In the genomic region with DNA sequence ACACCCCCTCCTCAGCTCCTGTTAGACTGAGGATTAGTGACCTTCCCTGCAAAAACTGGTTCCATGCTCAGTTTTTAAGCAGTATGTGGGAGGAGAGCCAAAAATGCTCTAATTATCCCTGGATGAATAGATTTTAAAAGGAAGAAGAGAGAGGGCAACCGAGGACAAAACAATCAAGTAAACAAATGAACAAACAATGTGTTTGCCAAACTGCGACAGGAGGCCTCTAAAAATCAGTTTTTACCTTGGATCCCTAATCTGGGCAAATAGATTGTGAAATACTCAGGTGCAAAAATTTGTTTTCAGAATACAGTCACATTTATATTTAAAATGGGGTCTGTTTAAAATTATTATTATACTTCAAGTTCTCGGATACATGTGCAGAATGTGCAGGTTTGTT, we compare ENCODE assay signal across 24 cellular contexts. TPM values are rescaled to one million over a fixed set of nuclear protein-coding genes. Genes with fewer than 3 reads are reported as not detected.
A peak's percentile ranks its signal among the peaks of the same experiment; 100 is the strongest.
DNase-seq lines count a peak whose midpoint lies in the region; ATAC-seq, FAIRE-seq and TF ChIP-seq lines count a peak whose summit lies in the region.
"Had no signal": no experiment of that assay in that cellular context is flagged by ENCODE, and none has a peak within 500 bp of the region (broad histone marks: within the 10 kb centered on the region; RNA-seq: fewer than 3 reads in every experiment).

No MANE protein-coding gene starts in this region.

- TF ChIP-seq EP300 in HepG2 (IDR thresholded peaks at IDR 0.05; ENCODE audit: low read depth in 2 of 2, low read length in 2 of 2), result no peak
- TF ChIP-seq EP300 in HepG2 (CRISPR knock-in tag; IDR thresholded peaks at IDR 0.05; ENCODE audit: borderline replicate concordance), result no peak

- H3K4me3 ChIP-seq in right lobe of liver, result no peak overlapping the region
- H3K4me3 ChIP-seq in HepG2 (replicated peaks in 1 of 3; ENCODE audit: insufficient read depth in 1 of 3, low read depth in 2 of 3, low read length in 3 of 3), result no peak overlapping the region
- H3K4me3 ChIP-seq in neural progenitor cell, result no peak overlapping the region
- H3K4me3 ChIP-seq: A549; BLaER1 treated with 17β-estradiol and CSF1 and Interleukin-3, amounts not matched to agents 10 nM and 100 nM; GM12878; GM23338 had no signal

- H4K20me1 ChIP-seq in HepG2 (ENCODE audit: insufficient read depth, low read length) (no peaks in the 10 kb centered on the region), neural progenitor cell (ENCODE audit: low read depth) (no peaks in the 10 kb centered on the region)
- H4K20me1 ChIP-seq: BLaER1 treated with 17β-estradiol and CSF1 and Interleukin-3, amounts not matched to agents 10 nM and 100 nM had no signal

- H3K27ac ChIP-seq in right lobe of liver, result no peak overlapping the region
- H3K27ac ChIP-seq in HepG2 (ENCODE audit: extremely low read length, insufficient read depth, low read length), result no peak overlapping the region
- no peak overlapping the region for H3K27ac ChIP-seq in neural progenitor cell
- H3K27ac ChIP-seq: A549; BLaER1 treated with 17β-estradiol and CSF1 and Interleukin-3, amounts not matched to agents 10 nM and 100 nM had no signal

- H3K36me3 Mint-ChIP-seq in neural progenitor cell, result peaks cover 3% of the 10 kb centered on the region
- H3K36me3 Mint-ChIP-seq: CD14-positive monocyte; CD8-positive, alpha-beta memory T cell had no signal

- H3K4me3 Mint-ChIP-seq in neural progenitor cell, result no peak overlapping the region
- H3K4me3 Mint-ChIP-seq: CD14-positive monocyte; CD4-positive, alpha-beta T cell; CD8-positive, alpha-beta memory T cell; GM23338; H9 had no signal

- H3K9ac ChIP-seq in HepG2 (ENCODE audit: insufficient read depth, low read depth, low read length) (no peak overlapping the region), neural progenitor cell (no peak overlapping the region)
- H3K9ac ChIP-seq: BLaER1 treated with 17β-estradiol and CSF1 and Interleukin-3, amounts not matched to agents 10 nM and 100 nM had no signal

- TF ChIP-seq POLR2A in right lobe of liver (IDR thresholded peaks at IDR 0.05) (no peak), HepG2 (IDR thresholded peaks at IDR 0.05; ENCODE audit: insufficient read depth in 1 of 2, low read depth in 2 of 2, low read length in 2 of 2) (no peak)

- DNase-seq in NCI-H1105 treated with DMSO at 0.1 percent for 48 hours (lab: John Stamatoyannopoulos, UW) (peak; percentile 33), NCI-H1105 (lab: John Stamatoyannopoulos, UW) (no peak), right lobe of liver (no peak), HepG2 (ENCODE audit: low spot score) (no peak), neural progenitor cell (ENCODE audit: low spot score) (no peak)
- DNase-seq: 8988T; ACHN; AML-193; BE2C; CD4-positive, alpha-beta T cell; CD8-positive, alpha-beta memory T cell; DMS 273 treated with DMSO at 0.1 percent for 48 hours; DMS79; EL; GDM1; H9 had no signal

- H3K4me2 ChIP-seq in HepG2 (ENCODE audit: low read depth, low read length), result no peak overlapping the region
- H3K4me2 ChIP-seq in neural progenitor cell, result peak overlapping the region; percentile 48
- H3K4me2 ChIP-seq: A549; BLaER1 treated with 17β-estradiol and CSF1 and Interleukin-3, amounts not matched to agents 10 nM and 100 nM; GM23338 had no signal

- CTCF ChIA-PET in HepG2 (lab: Yijun Ruan, JAX; ENCODE audit: low intra/inter-chr PET ratio, low total read pairs), result no interaction called here

- H3K4me1 ChIP-seq in right lobe of liver, result peaks cover 0 to 35% (median 2%) of the 10 kb centered on the region in 4 donors
- peaks cover 26% of the 10 kb centered on the region for H3K4me1 ChIP-seq in HepG2 (ENCODE audit: insufficient read depth, low read length)
- H3K4me1 ChIP-seq in neural progenitor cell, result peaks cover 36% of the 10 kb centered on the region
- H3K4me1 ChIP-seq: A549, BE2C had no signal

- H3K27ac Mint-ChIP-seq in neural progenitor cell, result no peak overlapping the region
- H3K27ac Mint-ChIP-seq: CD14-positive monocyte; CD4-positive, alpha-beta T cell; CD8-positive, alpha-beta memory T cell; GM23338; H9 had no signal

- TF ChIP-seq CTCF in right lobe of liver (IDR thresholded peaks at IDR 0.05) (no peak), HepG2 (CRISPR knock-in tag; IDR thresholded peaks at IDR 0.05) (no peak), neural progenitor cell (IDR thresholded peaks at IDR 0.05) (no peak)

- POLR2A ChIA-PET in HepG2 (lab: Yijun Ruan, JAX), result no interaction called here

- H3K9me3 ChIP-seq in right lobe of liver (no peaks in the 10 kb centered on the region), HepG2 (ENCODE audit: low read length) (no peaks in the 10 kb centered on the region), neural progenitor cell (ENCODE audit: low read depth) (no peaks in the 10 kb centered on the region)
- H3K9me3 ChIP-seq: A549; BE2C; BLaER1 treated with 17β-estradiol and CSF1 and Interleukin-3, amounts not matched to agents 10 nM and 100 nM had no signal

- H3K27me3 ChIP-seq in right lobe of liver (no peaks in the 10 kb centered on the region), HepG2 (ENCODE audit: control insufficient read depth in 1 of 2, insufficient read depth in 2 of 2, low read length in 2 of 2) (peaks cover 0 to 4% of the 10 kb centered on the region in 2 experiments; a peak in 1 of 5 replicates), neural progenitor cell (peaks cover 94% of the 10 kb centered on the region)
- H3K27me3 ChIP-seq: BE2C; BLaER1 treated with 17β-estradiol and CSF1 and Interleukin-3, amounts not matched to agents 10 nM and 100 nM had no signal

- no TSS peak for BruUV-seq in HepG2 (replicated peaks; lab: Mats Ljungman, UMichigan)

- TF ChIP-seq RAD21 in HepG2 (CRISPR knock-in tag; IDR thresholded peaks at IDR 0.05), result no peak

- H2AFZ ChIP-seq in HepG2 (ENCODE audit: low read length) (no peak overlapping the region), neural progenitor cell (replicated peaks) (no peak overlapping the region)

- peaks cover 7% of the 10 kb centered on the region for H3F3A ChIP-seq in neural progenitor cell (ENCODE audit: low read depth)

- intact Hi-C loops in right lobe of liver (cut with DNase I) (no loop called here), HepG2 (cut with micrococcal nuclease; ENCODE audit: unreplicated experiment) (no loop called here)

- H3K27me3 Mint-ChIP-seq in neural progenitor cell (ENCODE audit: insufficient read depth, low read depth), result peaks cover 6% of the 10 kb centered on the region

- ATAC-seq in right lobe of liver (peak in 3 of 4 donors; percentile 57 to 66 (median 60)), HepG2 (no peak), GM18870 (IDR thresholded peaks at IDR 0.05; ENCODE audit: unreplicated experiment) (no peak)
- ATAC-seq: A549, GM23338, HCT116 had no signal

- no peaks in the 10 kb centered on the region for H3K79me2 ChIP-seq in HepG2 (ENCODE audit: insufficient read depth, low read length)
- no peaks in the 10 kb centered on the region for H3K79me2 ChIP-seq in neural progenitor cell (ENCODE audit: low read depth)

- in situ Hi-C loops in HepG2 (cut with HindIII; ENCODE audit: extremely low pct_ligation_motif_present, low pct_unique_long_range_greater_than_20kb), result no loop called here

- 35% methylated on average over 3 of the region's 3 CpGs for WGBS in right lobe of liver (ENCODE audit: insufficient coverage, low coverage, low lambda C conversion rate, missing lambda C conversion rate)
- WGBS in HepG2 (ENCODE audit: low lambda C conversion rate), result 2% methylated on average over 3 of the region's 3 CpGs

- H3K9me3 Mint-ChIP-seq in neural progenitor cell, result no peaks in the 10 kb centered on the region
- H3K9me3 Mint-ChIP-seq: CD4-positive, alpha-beta T cell; CD8-positive, alpha-beta memory T cell; GM23338; H9 had no signal

- H3K36me3 ChIP-seq in right lobe of liver (no peaks in the 10 kb centered on the region), HepG2 (replicated peaks in 1 of 2; ENCODE audit: control insufficient read depth in 1 of 2, insufficient read depth in 2 of 2, low read length in 2 of 2) (no peaks in the 10 kb centered on the region), neural progenitor cell (no peaks in the 10 kb centered on the region)
- H3K36me3 ChIP-seq: BE2C; BLaER1 treated with 17β-estradiol and CSF1 and Interleukin-3, amounts not matched to agents 10 nM and 100 nM had no signal

- FAIRE-seq in HepG2 (lab: Jason Lieb, UNC), result no peak
- FAIRE-seq: A549, D721Med, GM12878 had no signal

- H3K4me1 Mint-ChIP-seq in neural progenitor cell, result peaks cover 37% of the 10 kb centered on the region
- H3K4me1 Mint-ChIP-seq: CD8-positive, alpha-beta memory T cell had no signal

RNA-seq across cellular contexts. Expression of gene TAL2, which starts 8.5 kb away (rescaled TPM):
- under 1 TPM in 2 of 6 experiments, not detected in 4; 0.49 to 0.56 TPM for total RNA-seq in right lobe of liver
- total RNA-seq in HepG2 (2016; rRNA removed; fragmentation: Illumina TruSeq; extraction: Trizol), result not detected in 2 replicates
- total RNA-seq in HepG2 (2016; cell fraction: cytosol; rRNA removed; fragmentation: Illumina TruSeq; extraction: Trizol; ENCODE audit: low read depth), result not detected in 2 replicates
- total RNA-seq in HepG2 (2016; cell fraction: insoluble cytoplasmic fraction; rRNA removed; fragmentation: Illumina TruSeq; extraction: Trizol), result not detected in 2 replicates
- total RNA-seq in HepG2 (2016; cell fraction: membrane; rRNA removed; fragmentation: Illumina TruSeq; extraction: Trizol), result not detected in 2 replicates
- total RNA-seq in HepG2 (2016; cell fraction: nucleus; rRNA removed; fragmentation: Illumina TruSeq; extraction: Trizol), result not detected in 2 replicates
- 0.22 TPM in 1 of 2 replicates, not detected in the other for polyA plus RNA-seq in HepG2 (2011; rRNA removed)
- not detected in 2 replicates for polyA plus RNA-seq in HepG2 (2011; cell fraction: cytosol; rRNA removed)
- 0.26 TPM in 1 of 2 replicates, not detected in the other for polyA plus RNA-seq in HepG2 (2011; cell fraction: nucleus; rRNA removed)
- not detected in 2 replicates for polyA plus RNA-seq in HepG2 (2012)
- not detected in 2 replicates for polyA plus RNA-seq in HepG2 (2016; cell fraction: cytosol; fragmentation: Illumina TruSeq; extraction: Trizol; ENCODE audit: low read depth)
- not detected in 2 replicates for polyA plus RNA-seq in HepG2 (2016; cell fraction: insoluble cytoplasmic fraction; fragmentation: Illumina TruSeq; extraction: Trizol; ENCODE audit: low read depth)
- not detected in 2 replicates for polyA plus RNA-seq in HepG2 (2016; cell fraction: membrane; fragmentation: Illumina TruSeq; extraction: Trizol; ENCODE audit: low read depth)
- not detected in 2 replicates for polyA plus RNA-seq in HepG2 (2016; cell fraction: nucleus; fragmentation: Illumina TruSeq; extraction: Trizol; ENCODE audit: insufficient read depth, low read depth)
- polyA minus RNA-seq in HepG2 (2011; rRNA and poly(A)+ RNA removed; ENCODE audit: low replicate concordance), result not detected in 2 replicates
- polyA minus RNA-seq in HepG2 (2011; cell fraction: cytosol; rRNA and poly(A)+ RNA removed), result not detected in 2 replicates
- polyA minus RNA-seq in HepG2 (2011; cell fraction: nucleus; rRNA and poly(A)+ RNA removed), result not detected in 2 replicates
- total RNA-seq in neural progenitor cell (ENCODE audit: low replicate concordance), result 2.5 TPM in 1 of 2 replicates, not detected in the other
- total RNA-seq: CD4-positive, alpha-beta T cell; GM23338 had no signal
- polyA plus RNA-seq: CD14-positive monocyte; CD8-positive, alpha-beta memory T cell had no signal

RNA-seq across cellular contexts. Expression of gene TMEM38B, which starts 23.6 kb away (rescaled TPM):
- total RNA-seq in right lobe of liver (10 to 100 TPM in 5 of 6 experiments, 1 to 10 TPM in 1; 9.5 to 16.9 (median 11.9) TPM), HepG2 (2016; rRNA removed; fragmentation: Illumina TruSeq; extraction: Trizol) (26.0 and 32.4 TPM in 2 replicates), neural progenitor cell (ENCODE audit: low replicate concordance) (20.2 and 21.1 TPM in 2 replicates)
- 13.2 and 15.1 TPM in 2 replicates for total RNA-seq in HepG2 (2016; cell fraction: cytosol; rRNA removed; fragmentation: Illumina TruSeq; extraction: Trizol; ENCODE audit: low read depth)
- 21.7 and 29.4 TPM in 2 replicates for total RNA-seq in HepG2 (2016; cell fraction: insoluble cytoplasmic fraction; rRNA removed; fragmentation: Illumina TruSeq; extraction: Trizol)
- total RNA-seq in HepG2 (2016; cell fraction: membrane; rRNA removed; fragmentation: Illumina TruSeq; extraction: Trizol), result 16.9 and 17.8 TPM in 2 replicates
- 23.7 and 24.3 TPM in 2 replicates for total RNA-seq in HepG2 (2016; cell fraction: nucleus; rRNA removed; fragmentation: Illumina TruSeq; extraction: Trizol)
- 12.4 and 13.4 TPM in 2 replicates for polyA plus RNA-seq in HepG2 (2011; rRNA removed)
- polyA plus RNA-seq in HepG2 (2011; cell fraction: cytosol; rRNA removed), result 9.6 and 15.4 TPM in 2 replicates
- 3.9 and 6.1 TPM in 2 replicates for polyA plus RNA-seq in HepG2 (2011; cell fraction: nucleus; rRNA removed)
- polyA plus RNA-seq in HepG2 (2012), result 14.8 and 19.3 TPM in 2 replicates
- polyA plus RNA-seq in HepG2 (2016; cell fraction: cytosol; fragmentation: Illumina TruSeq; extraction: Trizol; ENCODE audit: low read depth), result 3.8 and 5.9 TPM in 2 replicates
- polyA plus RNA-seq in HepG2 (2016; cell fraction: insoluble cytoplasmic fraction; fragmentation: Illumina TruSeq; extraction: Trizol; ENCODE audit: low read depth), result 15.6 and 16.4 TPM in 2 replicates
- polyA plus RNA-seq in HepG2 (2016; cell fraction: membrane; fragmentation: Illumina TruSeq; extraction: Trizol; ENCODE audit: low read depth), result 8.4 and 9.8 TPM in 2 replicates
- polyA plus RNA-seq in HepG2 (2016; cell fraction: nucleus; fragmentation: Illumina TruSeq; extraction: Trizol; ENCODE audit: insufficient read depth, low read depth), result 26.7 and 29.8 TPM in 2 replicates
- polyA minus RNA-seq in HepG2 (2011; rRNA and poly(A)+ RNA removed; ENCODE audit: low replicate concordance), result 13.5 and 22.6 TPM in 2 replicates
- polyA minus RNA-seq in HepG2 (2011; cell fraction: cytosol; rRNA and poly(A)+ RNA removed), result 14.0 and 21.4 TPM in 2 replicates
- polyA minus RNA-seq in HepG2 (2011; cell fraction: nucleus; rRNA and poly(A)+ RNA removed), result 11.3 and 15.5 TPM in 2 replicates

Comparison
In these comparisons a context has a peak if more than half of its experiments do, and no peak if none do; other contexts are left out.
1. ATAC-seq: peak in right lobe of liver (3 of 4); none in HepG2 (single experiment) and GM18870 (single experiment).